ENCODE assay signal across 23 cellular contexts in the genomic region with DNA sequence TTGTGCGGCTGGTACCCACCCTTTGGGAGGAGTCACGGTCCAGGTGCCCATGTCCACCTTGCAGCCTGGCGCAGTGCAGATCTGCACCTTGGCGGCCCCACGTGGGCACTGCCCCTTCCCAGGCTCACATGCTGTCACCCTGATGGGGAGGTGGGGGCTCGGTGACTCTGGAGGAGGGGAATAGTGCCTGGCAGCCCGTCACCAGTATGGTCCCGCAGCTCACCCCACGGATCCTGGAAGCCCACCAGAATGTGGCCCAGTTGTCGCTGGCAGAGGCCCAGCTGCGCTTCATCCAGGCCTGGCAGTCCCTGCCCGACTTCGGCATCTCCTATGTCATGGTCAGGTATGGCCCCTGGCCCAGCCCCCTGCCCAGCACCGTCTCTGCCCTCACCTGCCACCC.
"Had no signal": no experiment of that assay in that cellular context is flagged by ENCODE, and none has a peak within 500 bp of the region (broad histone marks: within the 10 kb centered on the region; RNA-seq: fewer than 3 reads in every experiment).

No MANE protein-coding gene starts in this region.

- H3K36me3 ChIP-seq: pancreas had no signal

- H3K27ac Mint-ChIP-seq: activated T-helper 17 cell treated with anti-CD3 and anti-CD28 coated beads, Interleukin-2, amount 50 U/mL, for 72 hours; natural killer cell had no signal

- H3K9me3 Mint-ChIP-seq: activated T-helper 17 cell treated with anti-CD3 and anti-CD28 coated beads, Interleukin-2, amount 50 U/mL, for 72 hours; effector memory CD8-positive, alpha-beta T cell; natural killer cell had no signal

- ATAC-seq: activated T-helper 17 cell treated with anti-CD3 and anti-CD28 coated beads, Interleukin-2, amount 50 U/mL, for 72 hours; effector memory CD8-positive, alpha-beta T cell; gastroesophageal sphincter; natural killer cell; pancreas; psoas muscle had no signal

- H3K4me2 ChIP-seq: smooth muscle cell had no signal

- H3K36me3 Mint-ChIP-seq: natural killer cell had no signal

- H3K4me3 ChIP-seq: gastroesophageal sphincter, lower lobe of right lung, pancreas, psoas muscle, sigmoid colon, smooth muscle cell, tibial nerve had no signal

- H3K27me3 Mint-ChIP-seq: activated T-helper 17 cell treated with anti-CD3 and anti-CD28 coated beads, Interleukin-2, amount 50 U/mL, for 72 hours; effector memory CD8-positive, alpha-beta T cell had no signal

- H3K4me3 Mint-ChIP-seq: activated T-helper 17 cell treated with anti-CD3 and anti-CD28 coated beads, Interleukin-2, amount 50 U/mL, for 72 hours; effector memory CD8-positive, alpha-beta T cell; natural killer cell had no signal

- H3K4me1 Mint-ChIP-seq: activated T-helper 17 cell treated with anti-CD3 and anti-CD28 coated beads, Interleukin-2, amount 50 U/mL, for 72 hours had no signal

- H3K27me3 ChIP-seq: gastroesophageal sphincter, pancreas, sigmoid colon, tibial nerve had no signal

- H3K9me3 ChIP-seq: gastroesophageal sphincter, lower lobe of right lung, pancreas, psoas muscle, sigmoid colon, tibial nerve had no signal

- DNase-seq: activated CD4-positive, alpha-beta T cell treated with anti-CD3 and anti-CD28 coated beads for 4 hours; activated CD4-positive, alpha-beta T cell treated with anti-CD3 and anti-CD28 coated beads, Interleukin-2, amount 50 U/mL, for 48 hours; activated CD8-positive, alpha-beta memory T cell treated with anti-CD3 and anti-CD28 coated beads for 24 hours; activated gamma-delta T cell treated with Interleukin-2 at 50 U/mL for 16 hours; activated naive CD4-positive, alpha-beta T cell treated with anti-CD3 and anti-CD28 coated beads, Interleukin-2, amount 50 U/mL, for 16 hours; amygdala; caudate nucleus; cortex of kidney; effector memory CD8-positive, alpha-beta T cell; erythroblast; hippocampal formation; lower lobe of right lung; mesenchymal stem cell; natural killer cell; psoas muscle; sigmoid colon; stimulated activated CD4-positive, alpha-beta T cell treated with anti-CD3 and anti-CD28 coated beads, Interleukin-2, amount 100 ng/mL, for 24 hours; stimulated activated naive CD4-positive, alpha-beta T cell treated with Interleukin-2 at 50 U/mL for 16 hours had no signal

- H3K27ac ChIP-seq: gastroesophageal sphincter, lower lobe of right lung, pancreas, psoas muscle, sigmoid colon, tibial nerve had no signal
